8 cellular contexts compared by ENCODE assay signal in the genomic region with DNA sequence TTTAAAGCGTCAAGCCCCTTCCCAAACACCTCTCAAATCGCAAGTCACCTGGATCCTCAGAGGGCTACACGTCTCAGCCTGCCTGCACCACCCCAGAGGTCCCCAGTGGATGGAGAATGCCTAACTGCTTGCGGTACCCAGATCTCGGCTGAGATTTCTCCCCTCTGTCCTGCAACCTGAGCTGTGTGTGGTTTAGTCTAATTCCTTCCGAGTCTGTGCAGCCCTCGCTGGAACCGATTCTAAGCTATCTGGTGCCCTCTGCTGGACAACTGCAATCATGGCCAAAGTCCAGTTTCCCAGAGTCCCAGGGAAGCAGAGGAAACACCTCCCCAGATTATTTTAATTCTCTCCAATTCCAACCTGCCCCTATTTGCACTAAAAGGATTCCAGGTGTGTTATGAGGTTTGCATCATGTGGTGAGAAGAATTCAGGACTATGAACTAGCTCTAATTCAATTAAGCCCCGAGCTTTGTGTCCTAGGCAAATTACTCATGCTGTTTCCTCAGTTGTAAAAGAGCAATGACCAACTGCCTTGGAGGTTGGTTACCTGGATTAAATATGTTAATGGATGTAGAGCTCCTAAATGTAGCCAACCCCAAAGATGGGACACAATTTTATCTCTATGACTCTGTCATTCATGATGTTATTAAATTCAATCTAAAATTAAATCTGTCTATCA.
DNase-seq lines count a peak whose midpoint lies in the region; ATAC-seq and TF ChIP-seq lines count a peak whose summit lies in the region.

No MANE protein-coding gene starts in this region.

- peaks cover 0 to 7% (median 5%) of the 10 kb centered on the region in 4 donors for H3K4me1 Mint-ChIP-seq in naive thymus-derived CD8-positive, alpha-beta T cell

- H3K4me3 Mint-ChIP-seq in naive thymus-derived CD8-positive, alpha-beta T cell = no peak overlapping the region

- DNase-seq in AG09319 (ENCODE audit: extremely low read depth, low read depth) (peak; percentile 52), NOMO-1 treated with DMSO at 0.1 percent for 48 hours (lab: John Stamatoyannopoulos, UW; ENCODE audit: unreplicated experiment) (peak; percentile 37), erythroblast (lab: John Stamatoyannopoulos, UW) (peak; percentile 22 to 63)
- DNase-seq in activated CD8-positive, alpha-beta memory T cell treated with anti-CD3 and anti-CD28 coated beads, Interleukin-2, amount 50 U/mL, for 1 hour (ENCODE audit: extremely low read depth) = peak; percentile 7
- peak; percentile 4 to 68 (median 46) for DNase-seq in naive thymus-derived CD8-positive, alpha-beta T cell
- DNase-seq in stimulated activated naive CD4-positive, alpha-beta T cell (lab: John Stamatoyannopoulos, UW) = peak; percentile 8 to 58 (median 20)

- no peaks in the 10 kb centered on the region for H3K36me3 Mint-ChIP-seq in naive thymus-derived CD8-positive, alpha-beta T cell

- peaks cover 11 to 37% (median 18%) of the 10 kb centered on the region in 5 donors for H3K27me3 Mint-ChIP-seq in naive thymus-derived CD8-positive, alpha-beta T cell

- POLR2A ChIA-PET in naive thymus-derived CD8-positive, alpha-beta T cell (lab: Charles Lee) = no interaction called here

- H3K27ac Mint-ChIP-seq in naive thymus-derived CD8-positive, alpha-beta T cell = peak overlapping the region in 1 of 10 donors; percentile 14

- no peak for TF ChIP-seq POLR2A in erythroblast (IDR thresholded peaks at IDR 0.05; ENCODE audit: low read length)

- H3K9me3 Mint-ChIP-seq in naive thymus-derived CD8-positive, alpha-beta T cell = no peaks in the 10 kb centered on the region

- ATAC-seq in GM18519 (IDR thresholded peaks at IDR 0.05; ENCODE audit: low FRiP score, unreplicated experiment) (peak; percentile 70), HG03442 (IDR thresholded peaks at IDR 0.05; ENCODE audit: unreplicated experiment) (peak; percentile 83)
- peak; percentile 36 to 39 for ATAC-seq in naive thymus-derived CD8-positive, alpha-beta T cell

- peak; percentile 89 for TF ChIP-seq CTCF in AG09319 (IDR thresholded peaks at IDR 0.05; ENCODE audit: low read depth, low read length)

Comparison
In these comparisons a context has a peak if more than half of its experiments do, and no peak if none do; other contexts are left out.
1. Peak in every context shown above with its lines: DNase-seq and ATAC-seq.